In the genomic region with DNA sequence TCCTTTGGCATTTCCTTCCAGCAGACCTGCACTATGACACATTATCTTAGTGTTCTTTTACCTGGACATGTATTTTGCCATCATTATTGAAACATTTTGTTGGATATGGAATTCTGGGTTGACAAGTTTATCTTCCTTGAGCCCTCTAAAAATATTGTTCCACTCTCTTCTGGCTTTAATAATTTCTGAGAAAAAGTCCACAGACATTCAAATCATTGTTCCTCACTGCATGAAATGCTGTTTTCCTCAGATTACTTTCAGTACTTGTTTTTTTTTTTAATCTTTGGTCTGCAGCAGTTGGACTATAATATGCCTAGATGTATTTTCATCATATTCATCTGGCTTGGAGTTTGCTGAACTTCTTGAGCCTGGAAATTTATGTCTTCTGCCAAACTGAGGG, we compare ENCODE assay signal across 1 cellular context.
TF ChIP-seq lines count a peak whose summit lies in the region.

No MANE protein-coding gene starts in this region.

TF ChIP-seq in HepG2, 621 proteins besides CTCF, POLR2A, EP300 and RAD21:
- TF ChIP-seq, protein P1, sequence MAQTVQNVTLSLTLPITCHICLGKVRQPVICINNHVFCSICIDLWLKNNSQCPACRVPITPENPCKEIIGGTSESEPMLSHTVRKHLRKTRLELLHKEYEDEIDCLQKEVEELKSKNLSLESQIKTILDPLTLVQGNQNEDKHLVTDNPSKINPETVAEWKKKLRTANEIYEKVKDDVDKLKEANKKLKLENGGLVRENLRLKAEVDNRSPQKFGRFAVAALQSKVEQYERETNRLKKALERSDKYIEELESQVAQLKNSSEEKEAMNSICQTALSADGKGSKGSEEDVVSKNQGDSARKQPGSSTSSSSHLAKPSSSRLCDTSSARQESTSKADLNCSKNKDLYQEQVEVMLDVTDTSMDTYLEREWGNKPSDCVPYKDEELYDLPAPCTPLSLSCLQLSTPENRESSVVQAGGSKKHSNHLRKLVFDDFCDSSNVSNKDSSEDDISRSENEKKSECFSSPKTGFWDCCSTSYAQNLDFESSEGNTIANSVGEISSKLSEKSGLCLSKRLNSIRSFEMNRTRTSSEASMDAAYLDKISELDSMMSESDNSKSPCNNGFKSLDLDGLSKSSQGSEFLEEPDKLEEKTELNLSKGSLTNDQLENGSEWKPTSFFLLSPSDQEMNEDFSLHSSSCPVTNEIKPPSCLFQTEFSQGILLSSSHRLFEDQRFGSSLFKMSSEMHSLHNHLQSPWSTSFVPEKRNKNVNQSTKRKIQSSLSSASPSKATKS (CRISPR knock-in tag; IDR thresholded peaks at IDR 0.05): no peak
- no peak for TF ChIP-seq ZBTB38 (CRISPR knock-in tag; IDR thresholded peaks at IDR 0.05)
- no peak for TF ChIP-seq ATF1 (CRISPR knock-in tag; IDR thresholded peaks at IDR 0.05)
- TF ChIP-seq, protein P2, sequence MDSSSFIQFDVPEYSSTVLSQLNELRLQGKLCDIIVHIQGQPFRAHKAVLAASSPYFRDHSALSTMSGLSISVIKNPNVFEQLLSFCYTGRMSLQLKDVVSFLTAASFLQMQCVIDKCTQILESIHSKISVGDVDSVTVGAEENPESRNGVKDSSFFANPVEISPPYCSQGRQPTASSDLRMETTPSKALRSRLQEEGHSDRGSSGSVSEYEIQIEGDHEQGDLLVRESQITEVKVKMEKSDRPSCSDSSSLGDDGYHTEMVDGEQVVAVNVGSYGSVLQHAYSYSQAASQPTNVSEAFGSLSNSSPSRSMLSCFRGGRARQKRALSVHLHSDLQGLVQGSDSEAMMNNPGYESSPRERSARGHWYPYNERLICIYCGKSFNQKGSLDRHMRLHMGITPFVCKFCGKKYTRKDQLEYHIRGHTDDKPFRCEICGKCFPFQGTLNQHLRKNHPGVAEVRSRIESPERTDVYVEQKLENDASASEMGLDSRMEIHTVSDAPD (CRISPR knock-in tag; IDR thresholded peaks at IDR 0.05): no peak
- TF ChIP-seq ZEB1 (IDR thresholded peaks at IDR 0.05; ENCODE audit: insufficient replicate concordance, low read depth): no peak
- peak; percentile 98 for TF ChIP-seq ZNF317 (CRISPR knock-in tag; IDR thresholded peaks at IDR 0.05)
